Comparison of ENCODE assay signal across 9 cellular contexts in genomic region chr9:112443200-112443599, GRCh38. TPM values are rescaled to one million over a fixed set of nuclear protein-coding genes. Genes with fewer than 3 reads are reported as not detected.
A peak's percentile ranks its signal among the peaks of the same experiment; 100 is the strongest.
DNase-seq lines count a peak whose midpoint lies in the region; ATAC-seq, FAIRE-seq and TF ChIP-seq lines count a peak whose summit lies in the region.
"Had no signal": no experiment of that assay in that cellular context is flagged by ENCODE, and none has a peak within 500 bp of the region (broad histone marks: within the 10 kb centered on the region; RNA-seq: fewer than 3 reads in every experiment).

No MANE protein-coding gene starts in this region.

- H3K4me3 Mint-ChIP-seq in activated CD8-positive, alpha-beta T cell treated with anti-CD3 and anti-CD28 coated beads for 36 hours, result no peak overlapping the region

- no peaks in the 10 kb centered on the region for H3K4me1 Mint-ChIP-seq in activated CD8-positive, alpha-beta T cell treated with anti-CD3 and anti-CD28 coated beads for 36 hours (ENCODE audit: low read depth)

- H3K4me3 ChIP-seq in IMR-90 (ENCODE audit: insufficient read depth, low read depth, low read length), result no peak overlapping the region
- H3K4me3 ChIP-seq: thyroid gland had no signal

- H3K27ac Mint-ChIP-seq in activated CD8-positive, alpha-beta T cell treated with anti-CD3 and anti-CD28 coated beads for 36 hours, result no peak overlapping the region

- no peak overlapping the region for H3K23ac ChIP-seq in IMR-90 (ENCODE audit: low read depth, low read length)

- no peak overlapping the region for H2AK5ac ChIP-seq in IMR-90 (ENCODE audit: low read depth, low read length)

- no peaks in the 10 kb centered on the region for H3K9me3 Mint-ChIP-seq in activated CD8-positive, alpha-beta T cell treated with anti-CD3 and anti-CD28 coated beads for 36 hours

- H3K4me2 ChIP-seq in IMR-90 (ENCODE audit: low read depth, low read length), result no peak overlapping the region

- H2BK5ac ChIP-seq in IMR-90 (ENCODE audit: low read depth, low read length, poor library complexity, severe bottlenecking), result no peak overlapping the region

- H3K79me1 ChIP-seq in IMR-90 (ENCODE audit: low read depth in 1 of 2, low read length in 2 of 2), result peaks cover 0 to 5% of the 10 kb centered on the region in 2 experiments; a peak in 1 of 4 replicates

- H3K9me3 ChIP-seq in IMR-90 (ENCODE audit: control insufficient read depth, insufficient read depth, low read length), result no peaks in the 10 kb centered on the region
- H3K9me3 ChIP-seq: thyroid gland had no signal

- no peak overlapping the region for H3K18ac ChIP-seq in IMR-90 (ENCODE audit: low read depth, low read length)

- peaks cover 4% of the 10 kb centered on the region; the same call in 1 of the 2 replicates for H3K9me1 ChIP-seq in IMR-90 (ENCODE audit: insufficient read depth, low read length)

- H3K4me1 ChIP-seq in IMR-90 (ENCODE audit: control insufficient read depth, insufficient read depth, low read length), result peaks cover 5% of the 10 kb centered on the region; the same call in 1 of the 2 replicates
- H3K4me1 ChIP-seq: thyroid gland had no signal

- H3K14ac ChIP-seq in IMR-90 (replicated peaks; ENCODE audit: low read depth, low read length), result no peak overlapping the region

- no peaks in the 10 kb centered on the region for H3K27me3 ChIP-seq in IMR-90 (ENCODE audit: control insufficient read depth, insufficient read depth, low read length)
- H3K27me3 ChIP-seq: thyroid gland had no signal

- no peak for ATAC-seq in IMR-90 (ENCODE audit: low read depth)
- no peak for ATAC-seq in activated CD8-positive, alpha-beta T cell treated with anti-CD3 and anti-CD28 coated beads for 36 hours
- ATAC-seq in HG03135 (IDR thresholded peaks at IDR 0.05; ENCODE audit: unreplicated experiment), result no peak
- ATAC-seq in GM21526 (IDR thresholded peaks at IDR 0.05; ENCODE audit: low FRiP score, unreplicated experiment), result no peak

- peaks cover 7% of the 10 kb centered on the region for H3K36me3 ChIP-seq in IMR-90 (ENCODE audit: control insufficient read depth, insufficient read depth, low read length)
- H3K36me3 ChIP-seq: thyroid gland had no signal

- H2AK9ac ChIP-seq in IMR-90 (replicated peaks; ENCODE audit: low read depth, low read length, poor library complexity), result no peak overlapping the region

- H3K27ac ChIP-seq in IMR-90 (ENCODE audit: insufficient read depth, low read length), result no peak overlapping the region
- H3K27ac ChIP-seq: thyroid gland had no signal

- H3K36me3 Mint-ChIP-seq in activated CD8-positive, alpha-beta T cell treated with anti-CD3 and anti-CD28 coated beads for 36 hours (ENCODE audit: low read depth), result no peaks in the 10 kb centered on the region

- H2AFZ ChIP-seq in IMR-90 (replicated peaks; ENCODE audit: low read length, poor library complexity), result no peak overlapping the region

- CTCF ChIA-PET in IMR-90 (lab: Yijun Ruan, JAX), result interaction anchor here (0.6 to 1.3 kb wide), 3 partner anchors 27 to 40 kb away, joined by 3 to 6 read pairs (median 3); no protein-coding TSS in a partner anchor
- CTCF ChIA-PET in activated CD8-positive, alpha-beta T cell treated with anti-CD3 and anti-CD28 coated beads for 36 hours (lab: Charles Lee), result interaction anchor here (0.9 to 1.9 kb wide), 5 partner anchors 107 to 376 kb away, joined by 4 to 7 read pairs (median 4); no protein-coding TSS in a partner anchor

- no peak overlapping the region for H3K56ac ChIP-seq in IMR-90 (ENCODE audit: extremely low read depth, insufficient read depth, low read length)

- H2BK20ac ChIP-seq in IMR-90 (ENCODE audit: low read depth, low read length), result no peak overlapping the region

- no peak overlapping the region for H3K4ac ChIP-seq in IMR-90 (ENCODE audit: low read depth, low read length)

- no peak overlapping the region for H2BK15ac ChIP-seq in IMR-90 (ENCODE audit: low read depth, low read length)

- peak; percentile 43; the same call in 1 of the 2 replicates for TF ChIP-seq RAD21 in IMR-90 (IDR thresholded peaks at IDR 0.05; ENCODE audit: low read length)

- dilution Hi-C loops in IMR-90 (cut with HindIII; ENCODE audit: low sequenced_read_pairs, unreplicated experiment), result no loop called here

- no peak overlapping the region for H2BK120ac ChIP-seq in IMR-90 (ENCODE audit: low read depth, low read length)

- H3K9ac ChIP-seq in IMR-90 (ENCODE audit: low read depth, low read length), result no peak overlapping the region

- no peaks in the 10 kb centered on the region for H3K27me3 Mint-ChIP-seq in activated CD8-positive, alpha-beta T cell treated with anti-CD3 and anti-CD28 coated beads for 36 hours

- in situ Hi-C loops in IMR-90 (cut with MboI; ENCODE audit: low sequenced_read_pairs), result no loop called here

- POLR2A ChIA-PET in IMR-90 (lab: Charles Lee; ENCODE audit: unreplicated experiment), result no interaction called here
- POLR2A ChIA-PET in activated CD8-positive, alpha-beta T cell treated with anti-CD3 and anti-CD28 coated beads for 36 hours (lab: Charles Lee), result no interaction called here

- TF ChIP-seq POLR2A in IMR-90 (IDR thresholded peaks at IDR 0.05; ENCODE audit: low read depth, low read length), result no peak

- no peak overlapping the region for H4K8ac ChIP-seq in IMR-90 (ENCODE audit: low read depth in 2 of 2, low read length in 2 of 2)

- no peak for FAIRE-seq in RCC 7860 (lab: Jason Lieb, UNC)

- intact Hi-C loops in IMR-90 (cut with micrococcal nuclease), result loop anchor here (2.0 kb wide), 1 partner anchor 268 kb away; no protein-coding TSS in a partner anchor
- intact Hi-C loops in activated CD8-positive, alpha-beta T cell treated with anti-CD3 and anti-CD28 coated beads for 36 hours (cut with micrococcal nuclease), result no loop called here

- no peaks in the 10 kb centered on the region for H4K20me1 ChIP-seq in IMR-90 (ENCODE audit: insufficient read depth, low read length)

- no peak overlapping the region for H4K91ac ChIP-seq in IMR-90 (ENCODE audit: insufficient read depth, low read depth, low read length)

- no peak overlapping the region for H4K5ac ChIP-seq in IMR-90 (ENCODE audit: low read depth, low read length)

- DNase-seq in DMS114 treated with DMSO at 0.1 percent for 48 hours (lab: John Stamatoyannopoulos, UW; ENCODE audit: unreplicated experiment), result peak; percentile 3
- DNase-seq in IMR-90, result peak; percentile 15
- DNase-seq in activated CD8-positive, alpha-beta T cell treated with anti-CD3 and anti-CD28 coated beads for 36 hours, result peak; percentile 37
- peak; percentile 6 for DNase-seq in kidney tubule cell (ENCODE audit: low spot score)
- no peak for DNase-seq in germinal center (ENCODE audit: low spot score)
- no peak for DNase-seq in RCC 7860 (ENCODE audit: low spot score)

- no TSS peak for BruUV-seq in IMR-90 (replicated peaks; lab: Mats Ljungman, UMichigan)

- peak; percentile 43 for TF ChIP-seq CTCF in IMR-90 (conservative IDR thresholded peaks at IDR 0.05; ENCODE audit: low read depth, low read length)
- peak; percentile 51 for TF ChIP-seq CTCF in activated CD8-positive, alpha-beta T cell treated with anti-CD3 and anti-CD28 coated beads for 36 hours (IDR thresholded peaks at IDR 0.05)

TF ChIP-seq in IMR-90, 13 proteins besides CTCF, POLR2A, EP300 and RAD21:
- TF ChIP-seq FOS (IDR thresholded peaks at IDR 0.05; ENCODE audit: low read depth, low read length) (no peak), CEBPB (IDR thresholded peaks at IDR 0.05; ENCODE audit: low read depth, low read length) (no peak), SMC3 (IDR thresholded peaks at IDR 0.05; ENCODE audit: low read depth, low read length) (peak; percentile 64)

RNA-seq across cellular contexts. Expression of gene KIAA1958, which starts 43.4 kb away (rescaled TPM):
- 1.4 and 1.8 TPM in 2 replicates for total RNA-seq in IMR-90 (2012; rRNA removed)
- polyA plus RNA-seq in IMR-90 (2012; rRNA removed), result 0.65 and 0.75 TPM in 2 replicates
- polyA plus RNA-seq in IMR-90 (2012; cell fraction: cytosol; rRNA removed), result 0.37 and 0.41 TPM in 2 replicates
- 0.61 and 0.91 TPM in 2 replicates for polyA plus RNA-seq in IMR-90 (2012; cell fraction: nucleus; rRNA removed; ENCODE audit: low replicate concordance)
- 10 to 100 TPM; 14.9 to 15.3 TPM for total RNA-seq in activated CD8-positive, alpha-beta T cell treated with anti-CD3 and anti-CD28 coated beads for 36 hours

Comparison
In these comparisons a context has a peak if more than half of its experiments do, and no peak if none do; other contexts are left out.
1. DNase-seq: peak in DMS114 treated with DMSO at 0.1 percent for 48 hours (single experiment), IMR-90 (single experiment), activated CD8-positive, alpha-beta T cell treated with anti-CD3 and anti-CD28 coated beads for 36 hours (single experiment) and kidney tubule cell (single experiment); none in germinal center (single experiment) and RCC 7860 (single experiment).